ENCODE assay signal across 36 cellular contexts in the genomic region with DNA sequence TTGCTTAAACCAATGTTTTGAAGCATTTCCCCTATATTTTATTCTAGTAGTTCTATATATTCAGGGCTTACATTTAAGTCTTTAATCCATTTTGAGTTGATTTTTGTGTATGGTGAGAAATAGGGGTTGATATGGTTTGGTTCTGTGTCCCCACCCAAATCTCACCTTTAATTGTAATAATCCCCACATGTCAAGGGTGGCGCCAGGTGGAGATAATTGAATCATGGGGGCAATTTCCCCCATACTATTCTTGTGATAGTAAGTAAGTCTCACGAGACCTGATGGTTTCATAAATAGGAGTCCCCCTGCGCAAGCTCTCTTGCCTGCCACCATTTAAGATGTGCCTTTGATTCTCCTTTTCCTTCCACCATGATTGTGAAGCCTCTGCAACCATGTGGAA.
DNase-seq lines count a peak whose midpoint lies in the region; ATAC-seq, FAIRE-seq and TF ChIP-seq lines count a peak whose summit lies in the region.
"Had no signal": no experiment of that assay in that cellular context is flagged by ENCODE, and none has a peak within 500 bp of the region (broad histone marks: within the 10 kb centered on the region; RNA-seq: fewer than 3 reads in every experiment).

No MANE protein-coding gene starts in this region.

- H3K79me1 ChIP-seq in mesendoderm (ENCODE audit: low read length), result no peaks in the 10 kb centered on the region

- BruUV-seq in K562 (replicated peaks; lab: Mats Ljungman, UMichigan) (no TSS peak), PC-3 (replicated peaks; lab: Mats Ljungman, UMichigan) (no TSS peak)

- no peak for ATAC-seq in activated CD8-positive, alpha-beta T cell treated with anti-CD3 and anti-CD28 coated beads, Interleukin-2, amount 10 ng/mL, durations not matched to agents 7 days and 5 days
- ATAC-seq in activated CD8-positive, alpha-beta T cell treated with anti-CD3 and anti-CD28 coated beads for 36 hours, result no peak
- no peak for ATAC-seq in K562
- ATAC-seq in PC-3, result no peak
- ATAC-seq: A549; CD8-positive, alpha-beta T cell had no signal

- peak; percentile 3 for FAIRE-seq in A204.1 (lab: Jason Lieb, UNC)
- FAIRE-seq in K562 (lab: Jason Lieb, UNC), result no peak
- FAIRE-seq: A549, D721Med had no signal

- no peak overlapping the region for H3K18ac ChIP-seq in mesendoderm (ENCODE audit: low read length)

- H3K4me3 ChIP-seq in K562 (no peak overlapping the region), mesendoderm (ENCODE audit: low read length) (no peak overlapping the region), PC-3 (ENCODE audit: low read length) (no peak overlapping the region), endodermal cell (ENCODE audit: low read length) (no peak overlapping the region)
- H3K4me3 ChIP-seq: A549; BLaER1; BLaER1 treated with 17β-estradiol and CSF1 and Interleukin-3, amounts not matched to agents 10 nM and 100 nM had no signal

- H3K27ac ChIP-seq in K562 (ENCODE audit: extremely low read depth, low read depth, low read length) (no peak overlapping the region), mesendoderm (ENCODE audit: low read depth, low read length) (no peak overlapping the region), PC-3 (ENCODE audit: low read length) (no peak overlapping the region), endodermal cell (ENCODE audit: low read depth, low read length) (no peak overlapping the region)
- H3K27ac ChIP-seq: 22Rv1; A549; BLaER1; BLaER1 treated with 17β-estradiol and CSF1 and Interleukin-3, amounts not matched to agents 10 nM and 100 nM; C4-2B had no signal

- no peaks in the 10 kb centered on the region for H3F3A ChIP-seq in PC-3 (ENCODE audit: low read length, unreplicated experiment)

- TF ChIP-seq EP300 in K562 (IDR thresholded peaks at IDR 0.05; ENCODE audit: low read length), result no peak

- H3K4me1 Mint-ChIP-seq in activated CD8-positive, alpha-beta T cell treated with anti-CD3 and anti-CD28 coated beads, Interleukin-2, amount 10 ng/mL, durations not matched to agents 7 days and 5 days (ENCODE audit: low read depth), result no peaks in the 10 kb centered on the region
- H3K4me1 Mint-ChIP-seq in activated CD8-positive, alpha-beta T cell treated with anti-CD3 and anti-CD28 coated beads for 36 hours (ENCODE audit: low read depth), result no peaks in the 10 kb centered on the region
- no peaks in the 10 kb centered on the region for H3K4me1 Mint-ChIP-seq in endodermal cell
- H3K4me1 Mint-ChIP-seq: B cell; CD14-positive monocyte; CD4-positive, alpha-beta memory T cell; CD8-positive, alpha-beta memory T cell had no signal

- H3K9me2 ChIP-seq in PC-3 (replicated peaks; ENCODE audit: low read length), result no peaks in the 10 kb centered on the region

- H3K9me3 Mint-ChIP-seq in activated CD8-positive, alpha-beta T cell treated with anti-CD3 and anti-CD28 coated beads, Interleukin-2, amount 10 ng/mL, durations not matched to agents 7 days and 5 days (ENCODE audit: insufficient read depth), result no peaks in the 10 kb centered on the region
- peaks cover 13% of the 10 kb centered on the region for H3K9me3 Mint-ChIP-seq in activated CD8-positive, alpha-beta T cell treated with anti-CD3 and anti-CD28 coated beads for 36 hours
- peaks cover 3% of the 10 kb centered on the region for H3K9me3 Mint-ChIP-seq in endodermal cell

- no peak overlapping the region for H2BK5ac ChIP-seq in mesendoderm (ENCODE audit: low read length)

- in situ Hi-C loops in K562 (cut with MboI), result no loop called here

- WGBS in K562 (ENCODE audit: insufficient coverage, low coverage, missing lambda C conversion rate), result 90% methylated on average over 3 of the region's 3 CpGs
- WGBS in mesendoderm (ENCODE audit: extremely low coverage, insufficient coverage, low lambda C conversion rate), result no CpG with 5 or more reads among the region's 3 CpGs
- WGBS in endodermal cell (ENCODE audit: insufficient coverage in 1 of 2, insufficient read length in 1 of 2), 2 experiments, result 84 to 91% methylated on average over 3 of the region's 3 CpGs

- H3K79me2 ChIP-seq in K562 (ENCODE audit: control insufficient read depth, insufficient read depth, low read length), result no peaks in the 10 kb centered on the region
- H3K79me2 ChIP-seq in mesendoderm (ENCODE audit: control insufficient read depth, insufficient read depth, low read length), result no peaks in the 10 kb centered on the region
- H3K79me2 ChIP-seq in PC-3 (ENCODE audit: low read length), result no peaks in the 10 kb centered on the region

- H3K9ac ChIP-seq in K562 (ENCODE audit: insufficient read depth in 1 of 2, low read depth in 2 of 2, low read length in 2 of 2), result no peak overlapping the region
- no peak overlapping the region for H3K9ac ChIP-seq in mesendoderm (ENCODE audit: low read length)
- no peak overlapping the region for H3K9ac ChIP-seq in PC-3 (ENCODE audit: low read length)
- H3K9ac ChIP-seq in endodermal cell (ENCODE audit: extremely low read depth, low read length, poor library complexity, severe bottlenecking), result no peak overlapping the region
- H3K9ac ChIP-seq: BLaER1; BLaER1 treated with 17β-estradiol and CSF1 and Interleukin-3, amounts not matched to agents 10 nM and 100 nM had no signal

- H3K36me3 ChIP-seq in K562 (ENCODE audit: control insufficient read depth, insufficient read depth, low read length), result no peaks in the 10 kb centered on the region
- H3K36me3 ChIP-seq in mesendoderm (ENCODE audit: control insufficient read depth, insufficient read depth, low read length), result no peaks in the 10 kb centered on the region
- no peaks in the 10 kb centered on the region for H3K36me3 ChIP-seq in PC-3 (ENCODE audit: low read depth, low read length)
- H3K36me3 ChIP-seq in endodermal cell (ENCODE audit: control insufficient read depth, insufficient read depth, low read length), result no peaks in the 10 kb centered on the region
- H3K36me3 ChIP-seq: BE2C; BLaER1; BLaER1 treated with 17β-estradiol and CSF1 and Interleukin-3, amounts not matched to agents 10 nM and 100 nM had no signal

- no peak overlapping the region for H2AK5ac ChIP-seq in mesendoderm (ENCODE audit: low read length)

- TF ChIP-seq CTCF in activated CD8-positive, alpha-beta T cell treated with anti-CD3 and anti-CD28 coated beads for 36 hours (IDR thresholded peaks at IDR 0.05), result no peak
- TF ChIP-seq CTCF in K562 (IDR thresholded peaks at IDR 0.05 in 2 of 3, conservative IDR thresholded peaks at IDR 0.05 in 1 of 3; ENCODE audit: insufficient read depth in 2 of 3, low read depth in 1 of 3, low read length in 3 of 3) (no peak), PC-3 (conservative IDR thresholded peaks at IDR 0.05; ENCODE audit: low read depth, low read length) (no peak), endodermal cell (conservative IDR thresholded peaks at IDR 0.05) (no peak)

- no peak overlapping the region for H3K4ac ChIP-seq in mesendoderm (ENCODE audit: low read depth, low read length)

- peaks cover under 1 to 23% of the 10 kb centered on the region in 2 experiments for H3K4me1 ChIP-seq in K562 (replicated peaks in 1 of 2; ENCODE audit: control insufficient read depth in 2 of 2, insufficient read depth in 2 of 2, low read length in 2 of 2)
- H3K4me1 ChIP-seq in mesendoderm (ENCODE audit: control insufficient read depth, low read depth, low read length), result no peaks in the 10 kb centered on the region
- no peaks in the 10 kb centered on the region for H3K4me1 ChIP-seq in PC-3 (ENCODE audit: insufficient read depth, low read length)
- no peaks in the 10 kb centered on the region for H3K4me1 ChIP-seq in endodermal cell (ENCODE audit: control insufficient read depth, insufficient read depth, low read length)
- H3K4me1 ChIP-seq: A549, BE2C, Caco-2 had no signal

- no peak overlapping the region for H3K27ac Mint-ChIP-seq in activated CD8-positive, alpha-beta T cell treated with anti-CD3 and anti-CD28 coated beads, Interleukin-2, amount 10 ng/mL, durations not matched to agents 7 days and 5 days
- no peak overlapping the region for H3K27ac Mint-ChIP-seq in activated CD8-positive, alpha-beta T cell treated with anti-CD3 and anti-CD28 coated beads for 36 hours
- H3K27ac Mint-ChIP-seq in endodermal cell, result no peak overlapping the region
- H3K27ac Mint-ChIP-seq: B cell; CD14-positive monocyte; CD4-positive, alpha-beta memory T cell; CD4-positive, alpha-beta T cell; CD4-positive, CD25-positive, alpha-beta regulatory T cell; CD8-positive, alpha-beta memory T cell; CD8-positive, alpha-beta T cell had no signal

- no peaks in the 10 kb centered on the region for H4K20me1 ChIP-seq in K562 (replicated peaks; ENCODE audit: control insufficient read depth, insufficient read depth, low read length)
- no peaks in the 10 kb centered on the region for H4K20me1 ChIP-seq in PC-3 (ENCODE audit: low read length)
- H4K20me1 ChIP-seq: BLaER1; BLaER1 treated with 17β-estradiol and CSF1 and Interleukin-3, amounts not matched to agents 10 nM and 100 nM had no signal

- H4K5ac ChIP-seq in mesendoderm (ENCODE audit: low read length), result no peak overlapping the region

- no peak overlapping the region for H3K4me3 Mint-ChIP-seq in activated CD8-positive, alpha-beta T cell treated with anti-CD3 and anti-CD28 coated beads, Interleukin-2, amount 10 ng/mL, durations not matched to agents 7 days and 5 days
- H3K4me3 Mint-ChIP-seq in activated CD8-positive, alpha-beta T cell treated with anti-CD3 and anti-CD28 coated beads for 36 hours, result no peak overlapping the region
- no peak overlapping the region for H3K4me3 Mint-ChIP-seq in endodermal cell
- H3K4me3 Mint-ChIP-seq: B cell; CD14-positive monocyte; CD4-positive, alpha-beta memory T cell; CD4-positive, alpha-beta T cell; CD4-positive, CD25-positive, alpha-beta regulatory T cell; CD8-positive, alpha-beta memory T cell; CD8-positive, alpha-beta T cell had no signal

- H3K56ac ChIP-seq in mesendoderm (ENCODE audit: low read length), result no peak overlapping the region

- H3K9me3 ChIP-seq in K562 (replicated peaks; ENCODE audit: control insufficient read depth, insufficient read depth, low read depth, low read length), result peaks cover 6% of the 10 kb centered on the region; the same call in 1 of the 2 replicates
- H3K9me3 ChIP-seq in PC-3 (ENCODE audit: low read length), result no peaks in the 10 kb centered on the region
- H3K9me3 ChIP-seq in endodermal cell (ENCODE audit: control insufficient read depth, low read length), result peaks cover 7% of the 10 kb centered on the region
- H3K9me3 ChIP-seq: BE2C had no signal

- peak overlapping the region; percentile 67 for H2BK120ac ChIP-seq in mesendoderm (ENCODE audit: low read depth, low read length)

- no peak overlapping the region for H2BK15ac ChIP-seq in mesendoderm (replicated peaks; ENCODE audit: low read depth)

- H3K27me3 ChIP-seq in K562 (ENCODE audit: control insufficient read depth in 2 of 2, insufficient read depth in 2 of 2, low read length in 2 of 2), result no peaks in the 10 kb centered on the region
- no peaks in the 10 kb centered on the region for H3K27me3 ChIP-seq in mesendoderm (ENCODE audit: insufficient read depth, low read length, poor library complexity)
- peaks cover 4% of the 10 kb centered on the region; the same call in 1 of the 2 replicates for H3K27me3 ChIP-seq in PC-3 (ENCODE audit: low read length)
- no peaks in the 10 kb centered on the region for H3K27me3 ChIP-seq in endodermal cell (ENCODE audit: control insufficient read depth, insufficient read depth, low read length, poor library complexity, severe bottlenecking)
- H3K27me3 ChIP-seq: BLaER1; BLaER1 treated with 17β-estradiol and CSF1 and Interleukin-3, amounts not matched to agents 10 nM and 100 nM had no signal

- H4K8ac ChIP-seq in mesendoderm (ENCODE audit: low read depth, low read length), result no peak overlapping the region

- H3K36me3 Mint-ChIP-seq in activated CD8-positive, alpha-beta T cell treated with anti-CD3 and anti-CD28 coated beads, Interleukin-2, amount 10 ng/mL, durations not matched to agents 7 days and 5 days (ENCODE audit: low read depth), result no peaks in the 10 kb centered on the region
- H3K36me3 Mint-ChIP-seq in activated CD8-positive, alpha-beta T cell treated with anti-CD3 and anti-CD28 coated beads for 36 hours (ENCODE audit: low read depth), result peaks cover 2% of the 10 kb centered on the region
- H3K36me3 Mint-ChIP-seq in endodermal cell (ENCODE audit: low read depth), result no peaks in the 10 kb centered on the region
- H3K36me3 Mint-ChIP-seq: CD14-positive monocyte; CD4-positive, CD25-positive, alpha-beta regulatory T cell; CD8-positive, alpha-beta T cell had no signal

- H3K4me2 ChIP-seq in K562 (ENCODE audit: insufficient read depth, low read length) (no peak overlapping the region), mesendoderm (ENCODE audit: low read length) (no peak overlapping the region), PC-3 (ENCODE audit: low read length) (no peak overlapping the region)
- H3K4me2 ChIP-seq: A549; BLaER1; BLaER1 treated with 17β-estradiol and CSF1 and Interleukin-3, amounts not matched to agents 10 nM and 100 nM had no signal

- H3K23ac ChIP-seq in mesendoderm (ENCODE audit: low read length), result no peak overlapping the region

- no peak for TF ChIP-seq RAD21 in K562 (CRISPR knock-in tag; conservative IDR thresholded peaks at IDR 0.05 in 1 of 2, IDR thresholded peaks at IDR 0.05 in 1 of 2)

- POLR2A ChIA-PET in activated CD8-positive, alpha-beta T cell treated with anti-CD3 and anti-CD28 coated beads, Interleukin-2, amount 10 ng/mL, durations not matched to agents 7 days and 5 days (lab: Charles Lee), result no interaction called here
- POLR2A ChIA-PET in activated CD8-positive, alpha-beta T cell treated with anti-CD3 and anti-CD28 coated beads for 36 hours (lab: Charles Lee), result no interaction called here
- POLR2A ChIA-PET in K562 (lab: Yijun Ruan, JAX), result no interaction called here
- POLR2A ChIA-PET in PC-3 (lab: Charles Lee; ENCODE audit: unreplicated experiment), result no interaction called here

- CTCF ChIA-PET in activated CD8-positive, alpha-beta T cell treated with anti-CD3 and anti-CD28 coated beads, Interleukin-2, amount 10 ng/mL, durations not matched to agents 7 days and 5 days (lab: Charles Lee), result no interaction called here
- CTCF ChIA-PET in activated CD8-positive, alpha-beta T cell treated with anti-CD3 and anti-CD28 coated beads for 36 hours (lab: Charles Lee), result no interaction called here
- CTCF ChIA-PET in K562 (lab: Yijun Ruan, JAX; ENCODE audit: low intra/inter-chr PET ratio), result no interaction called here
- CTCF ChIA-PET in PC-3 (lab: Charles Lee), result no interaction called here

- H2AFZ ChIP-seq in K562 (ENCODE audit: low read depth, low read length) (no peak overlapping the region), PC-3 (ENCODE audit: low read length) (no peak overlapping the region)

- no peak for TF ChIP-seq POLR2A in K562 (conservative IDR thresholded peaks at IDR 0.05)

- H3K9me1 ChIP-seq in K562 (ENCODE audit: control insufficient read depth, insufficient read depth, low read length), result no peaks in the 10 kb centered on the region

- DNase-seq in activated CD8-positive, alpha-beta T cell treated with anti-CD3 and anti-CD28 coated beads, Interleukin-2, amount 10 ng/mL, durations not matched to agents 7 days and 5 days, result peak; percentile 7
- no peak for DNase-seq in activated CD8-positive, alpha-beta T cell treated with anti-CD3 and anti-CD28 coated beads for 36 hours
- no peak for DNase-seq in K562 (ENCODE audit: extremely low read depth in 1 of 4, low spot score in 3 of 4)
- no peak for DNase-seq in mesendoderm
- DNase-seq in SK-N-DZ (ENCODE audit: low spot score), result no peak
- DNase-seq in PC-3, result no peak
- DNase-seq in endodermal cell, result no peak
- DNase-seq: 8988T; ACHN; AML-193; BE2C; C1 segment of cervical spinal cord; Caco-2; Calu3; CD4-positive, alpha-beta memory T cell; CD4-positive, alpha-beta T cell; CD4-positive, CD25-positive, alpha-beta regulatory T cell; CD8-positive, alpha-beta memory T cell; CD8-positive, alpha-beta T cell; COR-L47; DMS 273 treated with DMSO at 0.1 percent for 48 hours; DMS153; DMS53; DMS79; DMS79 treated with DMSO at 0.1 percent for 48 hours; DND-41; EL had no signal

- peaks cover 44% of the 10 kb centered on the region for H3K27me3 Mint-ChIP-seq in activated CD8-positive, alpha-beta T cell treated with anti-CD3 and anti-CD28 coated beads, Interleukin-2, amount 10 ng/mL, durations not matched to agents 7 days and 5 days (ENCODE audit: low read depth)
- H3K27me3 Mint-ChIP-seq in activated CD8-positive, alpha-beta T cell treated with anti-CD3 and anti-CD28 coated beads for 36 hours, result peaks cover 33% of the 10 kb centered on the region
- H3K27me3 Mint-ChIP-seq in endodermal cell (ENCODE audit: insufficient read depth), result peaks cover 6% of the 10 kb centered on the region

- intact Hi-C loops in activated CD8-positive, alpha-beta T cell treated with anti-CD3 and anti-CD28 coated beads for 36 hours (cut with micrococcal nuclease), result no loop called here
- intact Hi-C loops in K562 (cut with micrococcal nuclease) (no loop called here), PC-3 (cut with micrococcal nuclease) (no loop called here)
